8 cellular contexts compared by ENCODE assay signal in genomic region chrX:104165894-104166734, GRCh38. TPM values are rescaled to one million over a fixed set of nuclear protein-coding genes. Genes with fewer than 3 reads are reported as not detected.
DNase-seq lines count a peak whose midpoint lies in the region; ATAC-seq and TF ChIP-seq lines count a peak whose summit lies in the region.

FAM199X (plus strand) TSS chrX:104166453; CDS start chrX:104166786, 333 bp downstream.

- TF ChIP-seq CTCF in VCaP (conservative IDR thresholded peaks at IDR 0.05) (peak; percentile 62), mammary epithelial cell (conservative IDR thresholded peaks at IDR 0.05 in 1 of 2, IDR thresholded peaks at IDR 0.05 in 1 of 2; ENCODE audit: extremely low read depth in 1 of 2, insufficient read depth in 1 of 2, low read depth in 1 of 2, low read length in 2 of 2) (peak; percentile 27 to 59), smooth muscle cell (IDR thresholded peaks at IDR 0.05; ENCODE audit: borderline replicate concordance, insufficient read depth, poor library complexity, severe bottlenecking) (peak; percentile 47)

- H3K4me3 ChIP-seq in mammary epithelial cell (replicated peaks in 1 of 3; ENCODE audit: insufficient read depth in 1 of 3, low read depth in 2 of 3, low read length in 3 of 3), result peak within 1 kb of the TSS; percentile 60 to 85 (median 66)
- H3K4me3 ChIP-seq in smooth muscle cell, result peak within 1 kb of the TSS; percentile 67

- H4K20me1 ChIP-seq in mammary epithelial cell (ENCODE audit: insufficient read depth, low read length) (no peaks in the 10 kb centered on the region), smooth muscle cell (ENCODE audit: low read depth) (peaks cover 18% of the 10 kb centered on the region)

- intact Hi-C loops in mammary epithelial cell (cut with micrococcal nuclease), result loop anchor here (1.0 kb wide), 1 partner anchor 9 kb away; the partner anchor contains the start of gene SLC25A53

- DNase-seq in AG08396 (ENCODE audit: low spot score), result peak; percentile 91
- DNase-seq in NCI-H2196 (lab: John Stamatoyannopoulos, UW; ENCODE audit: unreplicated experiment), result peak; percentile 82
- DNase-seq in mammary epithelial cell, result peak; percentile 83
- DNase-seq in iPS-NIHi7 (ENCODE audit: extremely low spot score), result peak; percentile 97
- peak; percentile 45 for DNase-seq in smooth muscle cell (lab: John Stamatoyannopoulos, UW; ENCODE audit: unreplicated experiment)

- H3K4me2 ChIP-seq in mammary epithelial cell (ENCODE audit: insufficient read depth, low read depth, low read length) (peak within 1 kb of the TSS; percentile 77), smooth muscle cell (peak within 1 kb of the TSS; percentile 88)

- 37% methylated on average over 16 of the region's 71 CpGs for WGBS in mammary epithelial cell (ENCODE audit: low coverage, missing lambda C conversion rate)
- WGBS in smooth muscle cell (ENCODE audit: low lambda C conversion rate), result 37% methylated on average over 38 of the region's 71 CpGs

- H3K36me3 ChIP-seq in mammary epithelial cell (ENCODE audit: insufficient read depth, low read length) (no peaks in the 10 kb centered on the region), smooth muscle cell (ENCODE audit: low read depth) (no peaks in the 10 kb centered on the region)

- H3K27ac ChIP-seq in VCaP (peak within 1 kb of the TSS; percentile 53), mammary epithelial cell (ENCODE audit: insufficient read depth, low read depth, low read length) (no peak within 1 kb of the TSS), smooth muscle cell (ENCODE audit: low read depth) (no peak within 1 kb of the TSS)

- H3F3A ChIP-seq in smooth muscle cell (ENCODE audit: low read depth), result no peaks in the 10 kb centered on the region

- no TSS peak for BruUV-seq in mammary epithelial cell (replicated peaks; lab: Mats Ljungman, UMichigan)

- peak; percentile 90 for ATAC-seq in GM18873 (IDR thresholded peaks at IDR 0.05; ENCODE audit: low FRiP score, unreplicated experiment)
- peak; percentile 93 for ATAC-seq in HG03135 (IDR thresholded peaks at IDR 0.05; ENCODE audit: unreplicated experiment)

- dilution Hi-C loops in mammary epithelial cell (cut with HindIII; ENCODE audit: low sequenced_read_pairs), result no loop called here

- H3K79me2 ChIP-seq in mammary epithelial cell (ENCODE audit: insufficient read depth, low read length), result peaks cover 48% of the 10 kb centered on the region
- peaks cover 26% of the 10 kb centered on the region for H3K79me2 ChIP-seq in smooth muscle cell (ENCODE audit: low read depth)

- H3K27me3 ChIP-seq in mammary epithelial cell (ENCODE audit: insufficient read depth, low read length), result peaks cover 2% of the 10 kb centered on the region
- H3K27me3 ChIP-seq in smooth muscle cell (ENCODE audit: low read depth), result no peaks in the 10 kb centered on the region

- CTCF ChIA-PET in mammary epithelial cell (lab: Charles Lee; ENCODE audit: low non-redundant PET), result interaction anchor here (0.6 kb wide), 2 partner anchors 124 to 334 kb away, joined by 3 to 4 read pairs; partner anchors contain the start of gene RAB9B

- H2AFZ ChIP-seq in mammary epithelial cell (ENCODE audit: low read depth, low read length), result peak within 1 kb of the TSS; percentile 90
- H2AFZ ChIP-seq in smooth muscle cell (ENCODE audit: low read depth), result peak within 1 kb of the TSS; percentile 76

- H3K9ac ChIP-seq in mammary epithelial cell (ENCODE audit: insufficient read depth, low read length) (peak within 1 kb of the TSS; percentile 44), smooth muscle cell (ENCODE audit: low read depth) (peak within 1 kb of the TSS; percentile 66)

- in situ Hi-C loops in mammary epithelial cell (cut with MboI; ENCODE audit: low sequenced_read_pairs in 2 of 2), result no loop called here

- H3K4me1 ChIP-seq in mammary epithelial cell (ENCODE audit: insufficient read depth, low read length) (peaks cover 2% of the 10 kb centered on the region), smooth muscle cell (ENCODE audit: low read depth) (no peaks in the 10 kb centered on the region)

- H3K9me3 ChIP-seq in mammary epithelial cell (replicated peaks; ENCODE audit: insufficient read depth, low read length) (no peaks in the 10 kb centered on the region), smooth muscle cell (replicated peaks; ENCODE audit: low read depth) (no peaks in the 10 kb centered on the region)

RNA-seq across cellular contexts. Expression of gene FAM199X, which starts in this region (rescaled TPM):
- total RNA-seq in mammary epithelial cell (10 to 100 TPM; 32.7 to 59.7 TPM), smooth muscle cell (16.2 and 19.6 TPM in 2 replicates)
- polyA plus RNA-seq in mammary epithelial cell (6.0 TPM), smooth muscle cell (4.1 and 5.3 TPM in 2 replicates)
- 11.9 TPM for polyA minus RNA-seq in mammary epithelial cell

Comparison
In these comparisons a context has a peak if more than half of its experiments do, and no peak if none do; other contexts are left out.
1. DNase-seq: peak in every context shown above with its lines; median percentile 97 in iPS-NIHi7; 91 in AG08396; 83 in mammary epithelial cell; 82 in NCI-H2196; 45 in smooth muscle cell.